In the genomic region with DNA sequence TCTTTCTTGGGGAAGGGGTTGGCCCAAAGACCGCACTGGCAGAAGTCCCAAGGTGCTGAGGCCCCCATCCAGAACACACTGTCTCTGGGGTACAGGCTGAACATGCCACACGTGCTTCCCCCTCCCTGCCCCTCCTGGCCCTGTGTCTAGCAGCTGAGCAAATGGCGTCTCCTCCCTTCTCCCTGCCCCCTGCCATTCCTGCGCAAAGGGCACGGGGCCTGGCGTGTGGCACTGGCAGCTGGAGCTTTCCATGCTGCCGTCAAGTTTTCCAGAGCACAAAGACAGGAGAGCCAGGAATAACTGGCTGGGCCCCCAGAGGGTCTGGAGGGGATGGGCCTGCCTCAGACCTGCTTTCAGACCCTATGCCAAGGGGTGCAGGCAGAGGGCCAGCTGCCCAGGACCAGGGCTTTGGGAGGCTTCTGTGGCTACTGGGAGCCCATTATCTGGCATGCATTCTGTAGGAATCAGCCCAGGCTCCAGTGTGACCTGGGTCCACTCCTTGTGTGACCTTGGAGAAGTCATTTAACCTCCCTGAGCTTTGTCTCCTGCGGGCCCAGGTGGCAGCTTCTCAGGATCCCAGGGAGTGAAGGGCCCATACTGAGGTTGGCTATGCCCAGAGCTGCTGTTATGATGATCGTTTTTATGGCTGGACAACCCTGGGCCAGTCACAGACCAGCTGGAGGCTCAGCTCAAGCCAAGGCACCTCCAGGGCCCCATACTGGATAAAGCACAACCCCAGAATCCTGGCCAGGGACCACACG, we compare ENCODE assay signal across 18 cellular contexts. TPM values are rescaled to one million over a fixed set of nuclear protein-coding genes. Genes with fewer than 3 reads are reported as not detected.
DNase-seq lines count a peak whose midpoint lies in the region; ATAC-seq and TF ChIP-seq lines count a peak whose summit lies in the region.
"Had no signal": no experiment of that assay in that cellular context is flagged by ENCODE, and none has a peak within 500 bp of the region (broad histone marks: within the 10 kb centered on the region; RNA-seq: fewer than 3 reads in every experiment).

No MANE protein-coding gene starts in this region.

- H3K27ac ChIP-seq in IMR-90 (ENCODE audit: insufficient read depth, low read length), result peak overlapping the region; percentile 50
- H3K27ac ChIP-seq in dorsolateral prefrontal cortex, result peak overlapping the region; percentile 5 to 100 (median 97)
- H3K27ac ChIP-seq in mesenchymal stem cell (ENCODE audit: low read length, poor library complexity, severe bottlenecking), result no peak overlapping the region
- peak overlapping the region; percentile 97 for H3K27ac ChIP-seq in substantia nigra (ENCODE audit: low read depth, low read length, poor library complexity, severe bottlenecking)
- H3K27ac ChIP-seq in CD4-positive, alpha-beta T cell (ENCODE audit: low read depth, low read length), result no peak overlapping the region
- H3K27ac ChIP-seq: foreskin keratinocyte, neural progenitor cell had no signal

- no peaks in the 10 kb centered on the region for H3K36me3 ChIP-seq in IMR-90 (ENCODE audit: control insufficient read depth, insufficient read depth, low read length)
- H3K36me3 ChIP-seq in mesenchymal stem cell (ENCODE audit: control insufficient read depth in 1 of 2, insufficient read depth in 2 of 2, low read depth in 1 of 2, low read length in 2 of 2), result no peaks in the 10 kb centered on the region
- H3K36me3 ChIP-seq: neural progenitor cell had no signal

- CTCF ChIA-PET in IMR-90 (lab: Yijun Ruan, JAX), result interaction anchor here (1.0 kb wide), 1 partner anchor 17 kb away, joined by 3 read pairs; no protein-coding TSS in a partner anchor
- CTCF ChIA-PET in CD4-positive, alpha-beta T cell (lab: Charles Lee), result no interaction called here

- peak overlapping the region; percentile 92 for H2AFZ ChIP-seq in IMR-90 (replicated peaks; ENCODE audit: low read length, poor library complexity)
- H2AFZ ChIP-seq in mesenchymal stem cell (ENCODE audit: low read depth, low read length), result no peak overlapping the region

- peak overlapping the region; percentile 3; the same call in 1 of the 2 replicates for H3K4me2 ChIP-seq in IMR-90 (ENCODE audit: low read depth, low read length)
- no peak overlapping the region for H3K4me2 ChIP-seq in mesenchymal stem cell (ENCODE audit: low read length, poor library complexity, severe bottlenecking)

- H2BK5ac ChIP-seq in IMR-90 (ENCODE audit: low read depth, low read length, poor library complexity, severe bottlenecking), result peak overlapping the region; percentile 83
- no peak overlapping the region for H2BK5ac ChIP-seq in mesenchymal stem cell (ENCODE audit: low read depth, low read length, poor library complexity, severe bottlenecking)

- 87% methylated on average over 6 of the region's 10 CpGs; no CpG with 5 or more reads in 1 of the 2 experiments for WGBS in IMR-90 (ENCODE audit: extremely low coverage in 2 of 2, insufficient read length in 1 of 2), 2 experiments
- WGBS in mesenchymal stem cell, result 89% methylated on average over 10 of the region's 10 CpGs

- H3K18ac ChIP-seq in IMR-90 (ENCODE audit: low read depth, low read length) (peak overlapping the region; percentile 78), mesenchymal stem cell (ENCODE audit: low read depth in 1 of 2, low read length in 2 of 2) (peak overlapping the region in 1 of 2 experiments; percentile 48)

- no TSS peak for BruUV-seq in IMR-90 (replicated peaks; lab: Mats Ljungman, UMichigan)

- H3K27me3 ChIP-seq in IMR-90 (ENCODE audit: control insufficient read depth, insufficient read depth, low read length) (no peaks in the 10 kb centered on the region), dorsolateral prefrontal cortex (no peaks in the 10 kb centered on the region), mesenchymal stem cell (ENCODE audit: control insufficient read depth in 1 of 2, insufficient read depth in 1 of 2, low read length in 2 of 2) (peaks cover 0 to 36% of the 10 kb centered on the region in 2 experiments)
- no peaks in the 10 kb centered on the region for H3K27me3 ChIP-seq in CD4-positive, alpha-beta T cell (ENCODE audit: control insufficient read depth, insufficient read depth, low read length)
- H3K27me3 ChIP-seq: neural progenitor cell had no signal

- H3K23ac ChIP-seq in IMR-90 (ENCODE audit: low read depth, low read length), result peak overlapping the region; percentile 91
- no peak overlapping the region for H3K23ac ChIP-seq in mesenchymal stem cell (ENCODE audit: low read length in 2 of 2)

- TF ChIP-seq CTCF in IMR-90 (conservative IDR thresholded peaks at IDR 0.05; ENCODE audit: low read depth, low read length), result no peak
- TF ChIP-seq CTCF in dorsolateral prefrontal cortex (IDR thresholded peaks at IDR 0.05 in 54 of 56, conservative IDR thresholded peaks at IDR 0.05 in 2 of 56; ENCODE audit: low read depth in 1 of 56, partially characterized antibody in 56 of 56), result no peak
- TF ChIP-seq CTCF in CD4-positive, alpha-beta T cell (IDR thresholded peaks at IDR 0.05), result no peak

- H3K9me1 ChIP-seq in IMR-90 (ENCODE audit: insufficient read depth, low read length), result peaks cover 23% of the 10 kb centered on the region

- H3K9ac ChIP-seq in IMR-90 (ENCODE audit: low read depth, low read length) (no peak overlapping the region), mesenchymal stem cell (ENCODE audit: low read length) (no peak overlapping the region)
- H3K9ac ChIP-seq: neural progenitor cell had no signal

- peak overlapping the region; percentile 35; the same call in 1 of the 2 replicates for H3K56ac ChIP-seq in IMR-90 (ENCODE audit: extremely low read depth, insufficient read depth, low read length)

- intact Hi-C loops in IMR-90 (cut with micrococcal nuclease), result loop anchor here (1.0 kb wide), 1 partner anchor 32 kb away; no protein-coding TSS in a partner anchor
- intact Hi-C loops in dorsolateral prefrontal cortex (cut with DNase I), result no loop called here
- intact Hi-C loops in CD4-positive, alpha-beta T cell (cut with DNase I, micrococcal nuclease), result no loop called here

- no peak overlapping the region for H3K27ac Mint-ChIP-seq in CD4-positive, alpha-beta T cell
- H3K27ac Mint-ChIP-seq: activated naive CD4-positive, alpha-beta T cell treated with anti-CD3 and anti-CD28 coated beads, Interleukin-2, amount 50 U/mL, for 24 hours had no signal

- H2BK15ac ChIP-seq in IMR-90 (ENCODE audit: low read depth, low read length) (peak overlapping the region; percentile 84; the same call in 2 of the 3 replicates), mesenchymal stem cell (ENCODE audit: low read depth, poor library complexity, severe bottlenecking) (peak overlapping the region; percentile 19)

- peak overlapping the region; percentile 98 for H3K4ac ChIP-seq in IMR-90 (ENCODE audit: low read depth, low read length)
- H3K4ac ChIP-seq in mesenchymal stem cell (ENCODE audit: low read depth in 1 of 2, low read length in 2 of 2), result no peak overlapping the region

- peaks cover 38% of the 10 kb centered on the region for H3K4me1 ChIP-seq in IMR-90 (ENCODE audit: control insufficient read depth, insufficient read depth, low read length)
- H3K4me1 ChIP-seq in mesenchymal stem cell (ENCODE audit: control insufficient read depth, insufficient read depth, low read depth, low read length), result peaks cover 44% of the 10 kb centered on the region
- H3K4me1 ChIP-seq: foreskin keratinocyte had no signal

- H3K4me3 ChIP-seq in IMR-90 (ENCODE audit: insufficient read depth, low read depth, low read length), result no peak overlapping the region
- H3K4me3 ChIP-seq in dorsolateral prefrontal cortex, result peak overlapping the region in 57 of 59 donors; percentile 12 to 68 (median 44)
- no peak overlapping the region for H3K4me3 ChIP-seq in mesenchymal stem cell (ENCODE audit: insufficient read depth in 1 of 2, low read depth in 1 of 2, low read length in 2 of 2)
- H3K4me3 ChIP-seq: neural progenitor cell had no signal

- H3K4me1 Mint-ChIP-seq in CD4-positive, alpha-beta T cell (ENCODE audit: low read depth), result no peaks in the 10 kb centered on the region
- H3K4me1 Mint-ChIP-seq: activated naive CD4-positive, alpha-beta T cell treated with anti-CD3 and anti-CD28 coated beads, Interleukin-2, amount 50 U/mL, for 24 hours had no signal

- H4K91ac ChIP-seq in IMR-90 (ENCODE audit: insufficient read depth, low read depth, low read length) (peak overlapping the region; percentile 98), mesenchymal stem cell (ENCODE audit: low read length) (peak overlapping the region; percentile 18)

- H3K14ac ChIP-seq in IMR-90 (replicated peaks; ENCODE audit: low read depth, low read length), result peak overlapping the region; percentile 96
- H3K14ac ChIP-seq in mesenchymal stem cell (ENCODE audit: low read length in 2 of 2), result no peak overlapping the region

- no peaks in the 10 kb centered on the region for H4K20me1 ChIP-seq in IMR-90 (ENCODE audit: insufficient read depth, low read length)

- H2BK20ac ChIP-seq in IMR-90 (ENCODE audit: low read depth, low read length), result peak overlapping the region; percentile 93

- dilution Hi-C loops in IMR-90 (cut with HindIII; ENCODE audit: low sequenced_read_pairs, unreplicated experiment), result no loop called here

- peak overlapping the region; percentile 88 for H4K5ac ChIP-seq in IMR-90 (ENCODE audit: low read depth, low read length)

- H2BK120ac ChIP-seq in IMR-90 (ENCODE audit: low read depth, low read length) (peak overlapping the region; percentile 98), mesenchymal stem cell (ENCODE audit: low read depth, low read length) (no peak overlapping the region)

- H2AK5ac ChIP-seq in IMR-90 (ENCODE audit: low read depth, low read length), result peak overlapping the region; percentile 89
- H2AK5ac ChIP-seq in mesenchymal stem cell (ENCODE audit: low read length, severe bottlenecking), result peak overlapping the region; percentile 24

- no peaks in the 10 kb centered on the region for H3K27me3 Mint-ChIP-seq in CD4-positive, alpha-beta T cell
- H3K27me3 Mint-ChIP-seq: activated naive CD4-positive, alpha-beta T cell treated with anti-CD3 and anti-CD28 coated beads, Interleukin-2, amount 50 U/mL, for 24 hours had no signal

- no peak overlapping the region for H2BK12ac ChIP-seq in mesenchymal stem cell (ENCODE audit: low read length in 2 of 2)

- no peaks in the 10 kb centered on the region for H3K9me3 Mint-ChIP-seq in CD4-positive, alpha-beta T cell
- H3K9me3 Mint-ChIP-seq: activated naive CD4-positive, alpha-beta T cell treated with anti-CD3 and anti-CD28 coated beads, Interleukin-2, amount 50 U/mL, for 24 hours; endodermal cell; neural progenitor cell had no signal

- in situ Hi-C loops in IMR-90 (cut with MboI; ENCODE audit: low sequenced_read_pairs), result no loop called here

- peaks cover 0 to 15% of the 10 kb centered on the region in 2 experiments; a peak in 2 of 4 replicates for H3K79me1 ChIP-seq in IMR-90 (ENCODE audit: low read depth in 1 of 2, low read length in 2 of 2)
- H3K79me1 ChIP-seq in mesenchymal stem cell (replicated peaks; ENCODE audit: low read length, poor library complexity, severe bottlenecking), result no peaks in the 10 kb centered on the region

- ATAC-seq in IMR-90 (ENCODE audit: low read depth) (peak; percentile 1; the same call in 1 of the 2 replicates), HG03432 (IDR thresholded peaks at IDR 0.05; ENCODE audit: unreplicated experiment) (no peak), HG03039 (IDR thresholded peaks at IDR 0.05; ENCODE audit: unreplicated experiment) (no peak)
- ATAC-seq in CD4-positive, alpha-beta T cell (ENCODE audit: poor library complexity), result no peak
- ATAC-seq: foreskin keratinocyte had no signal

- no peaks in the 10 kb centered on the region for H3K36me3 Mint-ChIP-seq in CD4-positive, alpha-beta T cell (ENCODE audit: low read depth)
- H3K36me3 Mint-ChIP-seq: activated naive CD4-positive, alpha-beta T cell treated with anti-CD3 and anti-CD28 coated beads, Interleukin-2, amount 50 U/mL, for 24 hours; neural progenitor cell had no signal

- H3K9me3 ChIP-seq in IMR-90 (ENCODE audit: control insufficient read depth, insufficient read depth, low read length) (no peaks in the 10 kb centered on the region), mesenchymal stem cell (ENCODE audit: control insufficient read depth, low read length) (no peaks in the 10 kb centered on the region)
- no peaks in the 10 kb centered on the region for H3K9me3 ChIP-seq in CD4-positive, alpha-beta T cell (ENCODE audit: control insufficient read depth, low read length)

- POLR2A ChIA-PET in IMR-90 (lab: Charles Lee; ENCODE audit: unreplicated experiment), result no interaction called here
- POLR2A ChIA-PET in CD4-positive, alpha-beta T cell (lab: Charles Lee), result no interaction called here

- no peak for TF ChIP-seq POLR2A in IMR-90 (IDR thresholded peaks at IDR 0.05; ENCODE audit: low read depth, low read length)

- H2AK9ac ChIP-seq in IMR-90 (replicated peaks; ENCODE audit: low read depth, low read length, poor library complexity), result peak overlapping the region; percentile 99

- H4K8ac ChIP-seq in IMR-90 (ENCODE audit: low read depth in 2 of 2, low read length in 2 of 2) (peak overlapping the region; percentile 95 to 96), mesenchymal stem cell (ENCODE audit: low read length) (no peak overlapping the region)

- H3K4me3 Mint-ChIP-seq in CD4-positive, alpha-beta T cell, result no peak overlapping the region
- H3K4me3 Mint-ChIP-seq: activated naive CD4-positive, alpha-beta T cell treated with anti-CD3 and anti-CD28 coated beads, Interleukin-2, amount 50 U/mL, for 24 hours; endodermal cell; neural progenitor cell had no signal

- DNase-seq in IMR-90 (no peak), dorsolateral prefrontal cortex (peak in 1 of 10 donors; percentile 51), mesenchymal stem cell (no peak), substantia nigra (lab: John Stamatoyannopoulos, UW) (peak in 15 of 49 donors; percentile 18 to 72 (median 38)), D341Med (ENCODE audit: low spot score) (no peak)
- no peak for DNase-seq in CD4-positive, alpha-beta T cell
- DNase-seq: activated CD4-positive, alpha-beta T cell treated with anti-CD3 and anti-CD28 coated beads for 48 hours; endodermal cell; foreskin keratinocyte; KBM-7; stimulated activated CD4-positive, alpha-beta T cell treated with anti-CD3 and anti-CD28 coated beads, Interleukin-4, amount 100 ng/mL, for 4 hours had no signal

- no peak for TF ChIP-seq RAD21 in IMR-90 (IDR thresholded peaks at IDR 0.05; ENCODE audit: low read length)

RNA-seq across cellular contexts. Expression of a gene that starts 0.7 kb away (rescaled TPM):
- total RNA-seq in IMR-90 (2012; rRNA removed) (0.28 and 0.36 TPM in 2 replicates), dorsolateral prefrontal cortex (10 to 100 TPM in 105 of 120 experiments, 1 to 10 TPM in 15; 3.8 to 94.4 (median 22.6) TPM)
- 2.6 and 3.2 TPM in 2 replicates for polyA plus RNA-seq in IMR-90 (2012; rRNA removed)
- 1.6 and 1.7 TPM in 2 replicates for polyA plus RNA-seq in IMR-90 (2012; cell fraction: cytosol; rRNA removed)
- 2.6 and 4.0 TPM in 2 replicates for polyA plus RNA-seq in IMR-90 (2012; cell fraction: nucleus; rRNA removed; ENCODE audit: low replicate concordance)
- 0.03 TPM for polyA plus RNA-seq in mesenchymal stem cell (2013, experiment 1 of 2)
- polyA plus RNA-seq in mesenchymal stem cell (2013, experiment 2 of 2), result 0.03 TPM
- total RNA-seq in CD4-positive, alpha-beta T cell, result under 1 TPM; 0.05 to 0.08 TPM
- total RNA-seq: bronchial epithelial cell, foreskin keratinocyte had no signal
- polyA plus RNA-seq: foreskin keratinocyte had no signal

RNA-seq across cellular contexts. Expression of a gene that starts 13.3 kb away (rescaled TPM):
- total RNA-seq in IMR-90 (2012; rRNA removed) (not detected in 2 replicates), dorsolateral prefrontal cortex (1 to 10 TPM in 93 of 120 experiments, under 1 TPM in 23, not detected in 4; 0.35 to 4.5 (median 1.6) TPM)
- polyA plus RNA-seq in IMR-90 (2012; rRNA removed), result 0.03 TPM in 1 of 2 replicates, not detected in the other
- polyA plus RNA-seq in IMR-90 (2012; cell fraction: cytosol; rRNA removed), result not detected in 2 replicates
- 0.04 and 0.05 TPM in 2 replicates for polyA plus RNA-seq in IMR-90 (2012; cell fraction: nucleus; rRNA removed; ENCODE audit: low replicate concordance)
- not detected for polyA plus RNA-seq in mesenchymal stem cell (2013, experiment 1 of 2)
- not detected for polyA plus RNA-seq in mesenchymal stem cell (2013, experiment 2 of 2)
- total RNA-seq in CD4-positive, alpha-beta T cell, result not detected
- total RNA-seq: bronchial epithelial cell, endodermal cell, foreskin keratinocyte, G401, ureter had no signal
- polyA plus RNA-seq: foreskin keratinocyte had no signal

Comparison
In these comparisons a context has a peak if more than half of its experiments do, and no peak if none do; other contexts are left out.
1. H3K27ac ChIP-seq: peak in IMR-90 (single experiment), dorsolateral prefrontal cortex (59 of 59) and substantia nigra (single experiment); none in mesenchymal stem cell (single experiment) and CD4-positive, alpha-beta T cell (single experiment).
2. H3K4me3 ChIP-seq: peak in dorsolateral prefrontal cortex (57 of 59); none in IMR-90 (single experiment) and mesenchymal stem cell (0 of 2).